In the genomic region with DNA sequence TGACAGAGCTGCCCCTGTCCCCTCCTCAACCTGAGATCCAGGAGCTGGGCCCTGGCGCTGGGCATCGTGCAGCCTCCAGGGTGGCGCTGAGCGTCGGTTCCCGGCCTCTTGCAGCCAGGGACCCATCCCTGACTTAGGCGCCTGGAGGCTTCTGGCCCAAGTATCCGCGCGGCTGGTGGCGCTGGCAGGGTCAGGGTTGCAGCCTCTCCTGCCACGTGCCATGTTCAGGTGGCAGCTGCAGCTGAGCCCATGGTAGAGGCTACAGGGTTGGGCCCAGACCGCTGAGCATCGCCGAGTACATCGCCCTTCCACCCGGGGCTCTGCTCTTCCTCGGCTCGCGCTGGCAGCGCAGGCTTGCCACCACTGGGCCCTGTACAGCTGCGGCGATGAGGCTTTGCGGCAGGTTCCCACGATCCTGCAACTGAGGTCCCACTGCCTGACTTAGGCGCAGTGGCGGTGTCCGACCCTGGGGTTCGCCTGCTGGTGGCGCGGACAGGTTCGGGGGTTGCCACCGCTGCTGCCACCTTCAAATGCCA, we compare ENCODE assay signal across 1 cellular context. TPM values are rescaled to one million over a fixed set of nuclear protein-coding genes. Genes with fewer than 3 reads are reported as not detected.
"Had no signal": no experiment of that assay in that cellular context is flagged by ENCODE, and none has a peak within 500 bp of the region (broad histone marks: within the 10 kb centered on the region; RNA-seq: fewer than 3 reads in every experiment).

No MANE protein-coding gene starts in this region.

RNA-seq across cellular contexts. Expression of a gene that starts 0.4 kb away (rescaled TPM):
- total RNA-seq: G401 had no signal
